ENCODE assay signal across 18 cellular contexts in genomic region chr18:13483316-13484270, GRCh38.
DNase-seq lines count a peak whose midpoint lies in the region; ATAC-seq and TF ChIP-seq lines count a peak whose summit lies in the region.
"Had no signal": no experiment of that assay in that cellular context is flagged by ENCODE, and none has a peak within 500 bp of the region (broad histone marks: within the 10 kb centered on the region; RNA-seq: fewer than 3 reads in every experiment).

No MANE protein-coding gene starts in this region.

- intact Hi-C loops in activated CD8-positive, alpha-beta T cell treated with anti-CD3 and anti-CD28 coated beads for 36 hours (cut with micrococcal nuclease), result no loop called here

- H3K9me3 Mint-ChIP-seq in activated naive CD4-positive, alpha-beta T cell treated with anti-CD3 and anti-CD28 coated beads, Interleukin-2, amount 10 ng/mL, durations not matched to agents 7 days and 5 days, result no peaks in the 10 kb centered on the region
- H3K9me3 Mint-ChIP-seq in activated CD8-positive, alpha-beta T cell treated with anti-CD3 and anti-CD28 coated beads for 36 hours, result no peaks in the 10 kb centered on the region
- H3K9me3 Mint-ChIP-seq in naive B cell, result peaks cover 0 to 5% (median 0%) of the 10 kb centered on the region in 7 donors

- POLR2A ChIA-PET in activated CD8-positive, alpha-beta T cell treated with anti-CD3 and anti-CD28 coated beads for 36 hours (lab: Charles Lee), result interaction anchor here (0.6 kb wide), 1 partner anchor 8 kb away, joined by 3 read pairs; no protein-coding TSS in a partner anchor

- peak overlapping the region; percentile 46 for H3K27ac Mint-ChIP-seq in activated naive CD4-positive, alpha-beta T cell treated with anti-CD3 and anti-CD28 coated beads, Interleukin-2, amount 10 ng/mL, durations not matched to agents 7 days and 5 days
- H3K27ac Mint-ChIP-seq in activated CD8-positive, alpha-beta T cell treated with anti-CD3 and anti-CD28 coated beads for 36 hours, result peak overlapping the region; percentile 52
- H3K27ac Mint-ChIP-seq in naive B cell, result peak overlapping the region; percentile 16 to 97 (median 74)

- CTCF ChIA-PET in activated naive CD4-positive, alpha-beta T cell treated with anti-CD3 and anti-CD28 coated beads, Interleukin-2, amount 10 ng/mL, durations not matched to agents 7 days and 5 days (lab: Charles Lee), result interaction anchor here (1.0 to 1.9 kb wide), 2 partner anchors 63 to 267 kb away, joined by 3 to 6 read pairs; no protein-coding TSS in a partner anchor
- CTCF ChIA-PET in activated CD8-positive, alpha-beta T cell treated with anti-CD3 and anti-CD28 coated beads for 36 hours (lab: Charles Lee), result interaction anchor here (1.0 kb wide), 1 partner anchor 267 kb away, joined by 3 read pairs; no protein-coding TSS in a partner anchor

- DNase-seq in activated naive CD4-positive, alpha-beta T cell treated with anti-CD3 and anti-CD28 coated beads, Interleukin-2, amount 10 ng/mL, durations not matched to agents 7 days and 5 days, result no peak
- DNase-seq in activated naive CD4-positive, alpha-beta T cell treated with Interleukin-2 at 50 U/mL for 16 hours, result no peak
- DNase-seq in activated CD8-positive, alpha-beta T cell treated with anti-CD3 and anti-CD28 coated beads for 36 hours, result no peak
- DNase-seq in naive B cell, result no peak
- DNase-seq in anterior cingulate cortex (lab: John Stamatoyannopoulos, UW), result no peak
- no peak for DNase-seq in NCI-H510A (lab: John Stamatoyannopoulos, UW)
- no peak for DNase-seq in DMS79 (lab: John Stamatoyannopoulos, UW)
- DNase-seq in DMS79 treated with DMSO at 0.1 percent for 48 hours (lab: John Stamatoyannopoulos, UW), result no peak
- DNase-seq: activated effector memory CD4-positive, alpha-beta T cell treated with Interleukin-2 at 50 U/mL for 16 hours; effector CD8-positive, alpha-beta T cell; EL; gastrocnemius medialis; kidney; NCI-H524; retina; stimulated activated CD4-positive, alpha-beta T cell treated with anti-CD3 and anti-CD28 coated beads, Interleukin-12 subunit alpha, Interleukin-12 subunit beta, amount 100 ng/mL, for 4 hours; substantia nigra; uterus had no signal

- peaks cover 24% of the 10 kb centered on the region for H3K36me3 Mint-ChIP-seq in activated naive CD4-positive, alpha-beta T cell treated with anti-CD3 and anti-CD28 coated beads, Interleukin-2, amount 10 ng/mL, durations not matched to agents 7 days and 5 days
- H3K36me3 Mint-ChIP-seq in activated CD8-positive, alpha-beta T cell treated with anti-CD3 and anti-CD28 coated beads for 36 hours (ENCODE audit: low read depth), result peaks cover 15% of the 10 kb centered on the region
- peaks cover under 1 to 6% of the 10 kb centered on the region in 2 donors for H3K36me3 Mint-ChIP-seq in naive B cell

- no peak overlapping the region for H3K4me3 Mint-ChIP-seq in activated naive CD4-positive, alpha-beta T cell treated with anti-CD3 and anti-CD28 coated beads, Interleukin-2, amount 10 ng/mL, durations not matched to agents 7 days and 5 days
- H3K4me3 Mint-ChIP-seq in activated CD8-positive, alpha-beta T cell treated with anti-CD3 and anti-CD28 coated beads for 36 hours, result no peak overlapping the region
- peak overlapping the region in 2 of 8 donors; percentile 5 to 51 for H3K4me3 Mint-ChIP-seq in naive B cell

- ATAC-seq in activated CD8-positive, alpha-beta T cell treated with anti-CD3 and anti-CD28 coated beads for 36 hours, result no peak
- ATAC-seq in naive B cell (ENCODE audit: low read depth in 2 of 2), result no peak
- ATAC-seq: gastrocnemius medialis had no signal

- H3K27me3 Mint-ChIP-seq in activated naive CD4-positive, alpha-beta T cell treated with anti-CD3 and anti-CD28 coated beads, Interleukin-2, amount 10 ng/mL, durations not matched to agents 7 days and 5 days, result no peaks in the 10 kb centered on the region
- no peaks in the 10 kb centered on the region for H3K27me3 Mint-ChIP-seq in activated CD8-positive, alpha-beta T cell treated with anti-CD3 and anti-CD28 coated beads for 36 hours
- H3K27me3 Mint-ChIP-seq in naive B cell, result no peaks in the 10 kb centered on the region

- H3K4me1 Mint-ChIP-seq in activated naive CD4-positive, alpha-beta T cell treated with anti-CD3 and anti-CD28 coated beads, Interleukin-2, amount 10 ng/mL, durations not matched to agents 7 days and 5 days, result peaks cover 19% of the 10 kb centered on the region
- H3K4me1 Mint-ChIP-seq in activated CD8-positive, alpha-beta T cell treated with anti-CD3 and anti-CD28 coated beads for 36 hours (ENCODE audit: low read depth), result peaks cover 53% of the 10 kb centered on the region
- peaks cover 26 to 46% (median 34%) of the 10 kb centered on the region in 3 donors for H3K4me1 Mint-ChIP-seq in naive B cell

- no peak for TF ChIP-seq CTCF in activated CD8-positive, alpha-beta T cell treated with anti-CD3 and anti-CD28 coated beads for 36 hours (IDR thresholded peaks at IDR 0.05)
